Comparison of ENCODE assay signal across 8 cellular contexts in the genomic region with DNA sequence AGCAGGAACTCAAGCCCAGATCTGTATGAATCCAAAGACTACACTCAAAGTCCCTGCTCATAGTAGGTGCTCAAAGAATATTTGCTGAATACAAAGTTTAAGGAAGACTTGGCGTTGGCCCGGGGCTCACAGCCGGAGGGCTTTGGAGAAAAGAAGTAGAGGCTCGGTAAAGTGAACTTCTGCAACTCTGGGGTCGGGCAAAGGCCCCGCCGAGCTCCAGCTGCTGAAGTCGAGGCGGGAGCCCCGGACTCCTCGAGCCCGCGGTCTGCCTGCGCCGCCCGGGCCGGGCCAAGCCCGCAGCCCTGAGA. TPM values are rescaled to one million over a fixed set of nuclear protein-coding genes. Genes with fewer than 3 reads are reported as not detected.
A peak's percentile ranks its signal among the peaks of the same experiment; 100 is the strongest.
DNase-seq lines count a peak whose midpoint lies in the region; ATAC-seq and TF ChIP-seq lines count a peak whose summit lies in the region.

No MANE protein-coding gene starts in this region.

- POLR2A ChIA-PET in CD8-positive, alpha-beta memory T cell (lab: Charles Lee) = interaction anchor here (1.0 kb wide), 1 partner anchor 8 kb away, joined by 6 read pairs; no protein-coding TSS in a partner anchor

- peaks cover 31 to 53% (median 46%) of the 10 kb centered on the region in 3 donors for H3K4me1 Mint-ChIP-seq in CD8-positive, alpha-beta memory T cell

- no peaks in the 10 kb centered on the region for H3K9me3 ChIP-seq in CD8-positive, alpha-beta memory T cell (ENCODE audit: low read length)
- no peaks in the 10 kb centered on the region for H3K9me3 ChIP-seq in adrenal gland (replicated peaks in 1 of 3)
- no peaks in the 10 kb centered on the region for H3K9me3 ChIP-seq in liver (ENCODE audit: control insufficient read depth in 4 of 4, low read length in 3 of 4)
- no peaks in the 10 kb centered on the region for H3K9me3 ChIP-seq in upper lobe of left lung

- TF ChIP-seq CTCF in adrenal gland (IDR thresholded peaks at IDR 0.05) (no peak), liver (IDR thresholded peaks at IDR 0.05; ENCODE audit: low read depth, low read length, missing input control) (no peak), upper lobe of left lung (IDR thresholded peaks at IDR 0.05) (no peak)

- no peak for TF ChIP-seq EP300 in upper lobe of left lung (IDR thresholded peaks at IDR 0.05)

- no peak for DNase-seq in CD8-positive, alpha-beta memory T cell
- DNase-seq in adrenal gland = peak in 1 of 7 donors; percentile 28
- DNase-seq in upper lobe of left lung = no peak
- no peak for DNase-seq in NCI-H2029 treated with DMSO at 0.1 percent for 48 hours (lab: John Stamatoyannopoulos, UW)
- no peak for DNase-seq in NCI-H2081 treated with DMSO at 0.1 percent for 48 hours (lab: John Stamatoyannopoulos, UW)

- H3K27ac ChIP-seq in CD8-positive, alpha-beta memory T cell (ENCODE audit: low read depth, low read length) = peak overlapping the region; percentile 93
- peak overlapping the region in 4 of 5 donors; percentile 81 to 91 (median 88) for H3K27ac ChIP-seq in adrenal gland
- peak overlapping the region; percentile 94 to 97 for H3K27ac ChIP-seq in liver (ENCODE audit: low read depth in 1 of 2, low read length in 2 of 2)
- peak overlapping the region; percentile 80 to 93 (median 83) for H3K27ac ChIP-seq in upper lobe of left lung

- peak overlapping the region; percentile 86 to 92 (median 89) for H3K4me3 Mint-ChIP-seq in CD8-positive, alpha-beta memory T cell

- no peaks in the 10 kb centered on the region for H3K27me3 Mint-ChIP-seq in CD8-positive, alpha-beta memory T cell

- ATAC-seq in HG02884 (IDR thresholded peaks at IDR 0.05; ENCODE audit: unreplicated experiment) = peak; percentile 31
- peak in 1 of 2 donors; percentile 63 for ATAC-seq in upper lobe of left lung (ENCODE audit: low FRiP score in 2 of 2)
- no peak for ATAC-seq in HG03565 (IDR thresholded peaks at IDR 0.05; ENCODE audit: unreplicated experiment)

- no peaks in the 10 kb centered on the region for H3K27me3 ChIP-seq in CD8-positive, alpha-beta memory T cell (ENCODE audit: insufficient read depth, low read length, poor library complexity, severe bottlenecking)
- H3K27me3 ChIP-seq in adrenal gland (no peaks in the 10 kb centered on the region), liver (ENCODE audit: control insufficient read depth in 4 of 4, insufficient read depth in 4 of 4, low read length in 3 of 4) (no peaks in the 10 kb centered on the region), upper lobe of left lung (no peaks in the 10 kb centered on the region)

- 0 to 2% (median 1%) methylated on average over 8 to 18 of the region's 18 CpGs for WGBS in adrenal gland, 4 donors
- under 1% methylated on average over 18 of the region's 18 CpGs for WGBS in liver
- WGBS in upper lobe of left lung, 2 donors = 0 to 2% methylated on average over 5 to 18 of the region's 18 CpGs

- peaks cover 45% of the 10 kb centered on the region for H3K4me1 ChIP-seq in CD8-positive, alpha-beta memory T cell (ENCODE audit: insufficient read depth, low read length)
- H3K4me1 ChIP-seq in adrenal gland (replicated peaks in 1 of 2) (peaks cover 21 to 62% of the 10 kb centered on the region in 2 donors), liver (ENCODE audit: control insufficient read depth in 4 of 4, insufficient read depth in 4 of 4, low read length in 3 of 4) (peaks cover 3 to 32% (median 31%) of the 10 kb centered on the region in 4 donors), upper lobe of left lung (peaks cover 23 to 43% (median 33%) of the 10 kb centered on the region in 4 donors)

- TF ChIP-seq RAD21 in liver (IDR thresholded peaks at IDR 0.05) = no peak

- CTCF ChIA-PET in CD8-positive, alpha-beta memory T cell (lab: Charles Lee) = no interaction called here

- H3K36me3 ChIP-seq in CD8-positive, alpha-beta memory T cell (ENCODE audit: insufficient read depth, low read length) = peaks cover 40% of the 10 kb centered on the region
- H3K36me3 ChIP-seq in adrenal gland (replicated peaks in 1 of 2) = peaks cover 0 to 50% of the 10 kb centered on the region in 2 donors
- peaks cover 5 to 39% (median 28%) of the 10 kb centered on the region in 4 donors for H3K36me3 ChIP-seq in liver (ENCODE audit: control insufficient read depth in 4 of 4, insufficient read depth in 3 of 4, low read depth in 1 of 4, low read length in 3 of 4)
- peaks cover 26 to 53% (median 42%) of the 10 kb centered on the region in 4 donors for H3K36me3 ChIP-seq in upper lobe of left lung

- H3K9ac ChIP-seq in liver (ENCODE audit: low read depth in 1 of 2, low read length in 2 of 2) = peak overlapping the region; percentile 73 to 85

- intact Hi-C loops in adrenal gland (cut with DNase I) = no loop called here

- peak overlapping the region; percentile 84 to 96 (median 94) for H3K27ac Mint-ChIP-seq in CD8-positive, alpha-beta memory T cell

- no peak for TF ChIP-seq POLR2A in adrenal gland (IDR thresholded peaks at IDR 0.05)
- TF ChIP-seq POLR2A in upper lobe of left lung (IDR thresholded peaks at IDR 0.05) = no peak

- peak overlapping the region; percentile 76 for H3K4me3 ChIP-seq in CD8-positive, alpha-beta memory T cell (ENCODE audit: low read length)
- H3K4me3 ChIP-seq in adrenal gland = peak overlapping the region; percentile 54 to 81 (median 68)
- H3K4me3 ChIP-seq in liver (ENCODE audit: low read depth in 1 of 3, low read length in 3 of 3) = peak overlapping the region; percentile 70 to 90 (median 89)
- H3K4me3 ChIP-seq in upper lobe of left lung = peak overlapping the region; percentile 68 to 100 (median 88)

- no peaks in the 10 kb centered on the region for H3K9me3 Mint-ChIP-seq in CD8-positive, alpha-beta memory T cell

- peaks cover 0 to 66% (median 10%) of the 10 kb centered on the region in 3 donors for H3K36me3 Mint-ChIP-seq in CD8-positive, alpha-beta memory T cell

TF ChIP-seq in liver, 16 proteins besides CTCF, POLR2A, EP300 and RAD21 (continues in another document):
- TF ChIP-seq HNF4A (conservative IDR thresholded peaks at IDR 0.05) (no peak), RXRA (IDR thresholded peaks at IDR 0.05) (no peak), NR2F2 (IDR thresholded peaks at IDR 0.05) (no peak), EGR1 (IDR thresholded peaks at IDR 0.05; ENCODE audit: low read depth in 2 of 2) (no peak), HNF4G (IDR thresholded peaks at IDR 0.05) (no peak), YY1 (IDR thresholded peaks at IDR 0.05) (no peak), JUND (IDR thresholded peaks at IDR 0.05) (no peak), SP1 (IDR thresholded peaks at IDR 0.05) (no peak), FOXA1 (IDR thresholded peaks at IDR 0.05) (no peak), FOXA2 (IDR thresholded peaks at IDR 0.05) (no peak)
- TF ChIP-seq, protein P1, sequence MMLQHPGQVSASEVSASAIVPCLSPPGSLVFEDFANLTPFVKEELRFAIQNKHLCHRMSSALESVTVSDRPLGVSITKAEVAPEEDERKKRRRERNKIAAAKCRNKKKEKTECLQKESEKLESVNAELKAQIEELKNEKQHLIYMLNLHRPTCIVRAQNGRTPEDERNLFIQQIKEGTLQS (IDR thresholded peaks at IDR 0.05) = no peak
- TF ChIP-seq, protein P2, sequence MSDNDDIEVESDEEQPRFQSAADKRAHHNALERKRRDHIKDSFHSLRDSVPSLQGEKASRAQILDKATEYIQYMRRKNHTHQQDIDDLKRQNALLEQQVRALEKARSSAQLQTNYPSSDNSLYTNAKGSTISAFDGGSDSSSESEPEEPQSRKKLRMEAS (IDR thresholded peaks at IDR 0.05) = no peak
- TF ChIP-seq, protein P3, sequence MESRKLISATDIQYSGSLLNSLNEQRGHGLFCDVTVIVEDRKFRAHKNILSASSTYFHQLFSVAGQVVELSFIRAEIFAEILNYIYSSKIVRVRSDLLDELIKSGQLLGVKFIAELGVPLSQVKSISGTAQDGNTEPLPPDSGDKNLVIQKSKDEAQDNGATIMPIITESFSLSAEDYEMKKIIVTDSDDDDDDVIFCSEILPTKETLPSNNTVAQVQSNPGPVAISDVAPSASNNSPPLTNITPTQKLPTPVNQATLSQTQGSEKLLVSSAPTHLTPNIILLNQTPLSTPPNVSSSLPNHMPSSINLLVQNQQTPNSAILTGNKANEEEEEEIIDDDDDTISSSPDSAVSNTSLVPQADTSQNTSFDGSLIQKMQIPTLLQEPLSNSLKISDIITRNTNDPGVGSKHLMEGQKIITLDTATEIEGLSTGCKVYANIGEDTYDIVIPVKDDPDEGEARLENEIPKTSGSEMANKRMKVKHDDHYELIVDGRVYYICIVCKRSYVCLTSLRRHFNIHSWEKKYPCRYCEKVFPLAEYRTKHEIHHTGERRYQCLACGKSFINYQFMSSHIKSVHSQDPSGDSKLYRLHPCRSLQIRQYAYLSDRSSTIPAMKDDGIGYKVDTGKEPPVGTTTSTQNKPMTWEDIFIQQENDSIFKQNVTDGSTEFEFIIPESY (IDR thresholded peaks at IDR 0.05) = no peak

RNA-seq across cellular contexts. Expression of a gene that starts 0.3 kb away (rescaled TPM):
- total RNA-seq in CD8-positive, alpha-beta memory T cell = 100 to 1,000 TPM; 150 to 157 TPM
- 30.0 TPM for polyA plus RNA-seq in CD8-positive, alpha-beta memory T cell
- total RNA-seq in adrenal gland (10 to 100 TPM; 42.4 to 98.5 (median 56.2) TPM), liver (10 to 100 TPM; 38.0 to 78.6 TPM), upper lobe of left lung (100 to 1,000 TPM in 1 of 6 donors, 10 to 100 TPM in 5; 48.1 to 140 (median 69.6) TPM)
- polyA plus RNA-seq in adrenal gland (10 to 100 TPM; 22.0 to 31.3 (median 25.3) TPM), liver (10 to 100 TPM in 1 of 2 donors, 1 to 10 TPM in 1; 7.3 to 13.7 TPM)

RNA-seq across cellular contexts. Expression of a gene that starts 6.7 kb away (rescaled TPM):
- 1,000 to 10,000 TPM; 4,137 to 4,308 TPM for total RNA-seq in CD8-positive, alpha-beta memory T cell
- polyA plus RNA-seq in CD8-positive, alpha-beta memory T cell = 1,675 TPM
- total RNA-seq in adrenal gland (1,000 to 10,000 TPM; 1,495 to 3,084 (median 1,728) TPM), liver (1,000 to 10,000 TPM; 1,321 to 1,770 TPM), upper lobe of left lung (1,000 to 10,000 TPM; 1,008 to 2,508 (median 1,628) TPM)
- polyA plus RNA-seq in adrenal gland (1,000 to 10,000 TPM; 1,257 to 2,060 (median 2,032) TPM), liver (1,000 to 10,000 TPM in 1 of 2 donors, 100 to 1,000 TPM in 1; 472 to 1,306 TPM)
